14 cellular contexts compared by ENCODE assay signal in genomic region chr4:94472056-94472826, GRCh38. TPM values are rescaled to one million over a fixed set of nuclear protein-coding genes. Genes with fewer than 3 reads are reported as not detected.
DNase-seq lines count a peak whose midpoint lies in the region; ATAC-seq and TF ChIP-seq lines count a peak whose summit lies in the region.
"Had no signal": no experiment of that assay in that cellular context is flagged by ENCODE, and none has a peak within 500 bp of the region (broad histone marks: within the 10 kb centered on the region; RNA-seq: fewer than 3 reads in every experiment).

No MANE protein-coding gene starts in this region.

- H2AFZ ChIP-seq in PC-3 (ENCODE audit: low read length), result no peak overlapping the region

- TF ChIP-seq POLR2A in lower leg skin (IDR thresholded peaks at IDR 0.05) (no peak), adrenal gland (IDR thresholded peaks at IDR 0.05) (no peak)

- peak overlapping the region; percentile 17; the same call in 1 of the 2 replicates for H3K4me2 ChIP-seq in PC-3 (ENCODE audit: low read length)

- peaks cover 12% of the 10 kb centered on the region; the same call in 1 of the 2 replicates for H3K36me3 ChIP-seq in PC-3 (ENCODE audit: low read depth, low read length)
- no peaks in the 10 kb centered on the region for H3K36me3 ChIP-seq in adrenal gland (replicated peaks in 1 of 2)
- H3K36me3 ChIP-seq: upper lobe of left lung had no signal

- CTCF ChIA-PET in PC-3 (lab: Charles Lee), result no interaction called here

- DNase-seq in NCI-H345 (lab: John Stamatoyannopoulos, UW), result peak; percentile 34
- no peak for DNase-seq in NCI-H345 treated with DMSO at 0.1 percent for 48 hours (lab: John Stamatoyannopoulos, UW; ENCODE audit: unreplicated experiment)
- DNase-seq in PC-3, result peak; percentile 84
- DNase-seq in fibroblast of peridontal ligament (ENCODE audit: extremely low read depth), result peak; percentile 85
- peak; percentile 66 for DNase-seq in stromal cell of bone marrow (ENCODE audit: low read depth)
- DNase-seq in lower leg skin (ENCODE audit: low spot score in 2 of 2), result no peak
- DNase-seq in glutamatergic neuron, result no peak
- DNase-seq in adrenal gland, result no peak
- DNase-seq: activated CD4-positive, alpha-beta T cell treated with anti-CD3 and anti-CD28 coated beads, Interleukin-2, amount 50 U/mL, for 48 hours; amygdala; hippocampal formation; NCI-H1048; upper lobe of left lung had no signal

- H3K27me3 Mint-ChIP-seq in glutamatergic neuron (ENCODE audit: unreplicated experiment), result no peaks in the 10 kb centered on the region
- H3K27me3 Mint-ChIP-seq: natural killer cell treated with Interleukin-12 subunit alpha and Interleukin-12 subunit beta and Interleukin-15 and Interleukin-18, amount 100 ng/mL, for 72 hours had no signal

- POLR2A ChIA-PET in PC-3 (lab: Charles Lee; ENCODE audit: unreplicated experiment), result no interaction called here

- peaks cover 4% of the 10 kb centered on the region for H3K36me3 Mint-ChIP-seq in glutamatergic neuron (ENCODE audit: unreplicated experiment)
- H3K36me3 Mint-ChIP-seq: natural killer cell treated with Interleukin-12 subunit alpha and Interleukin-12 subunit beta and Interleukin-15 and Interleukin-18, amount 100 ng/mL, for 72 hours had no signal

- H3K27me3 ChIP-seq in PC-3 (ENCODE audit: low read length), result no peaks in the 10 kb centered on the region
- H3K27me3 ChIP-seq in adrenal gland, result no peaks in the 10 kb centered on the region
- H3K27me3 ChIP-seq: upper lobe of left lung had no signal

- no peak overlapping the region for H3K4me3 Mint-ChIP-seq in glutamatergic neuron (ENCODE audit: unreplicated experiment)
- H3K4me3 Mint-ChIP-seq: natural killer cell treated with Interleukin-12 subunit alpha and Interleukin-12 subunit beta and Interleukin-15 and Interleukin-18, amount 100 ng/mL, for 72 hours had no signal

- TF ChIP-seq CTCF in PC-3 (conservative IDR thresholded peaks at IDR 0.05; ENCODE audit: low read depth, low read length) (no peak), lower leg skin (IDR thresholded peaks at IDR 0.05) (no peak), glutamatergic neuron (IDR thresholded peaks at IDR 0.05; ENCODE audit: partially characterized antibody, unreplicated experiment) (no peak), adrenal gland (IDR thresholded peaks at IDR 0.05) (no peak)

- no peak overlapping the region for H3K9ac ChIP-seq in PC-3 (ENCODE audit: low read length)

- H3K9me3 ChIP-seq in PC-3 (ENCODE audit: low read length) (peaks cover 3% of the 10 kb centered on the region; the same call in 1 of the 2 replicates), adrenal gland (replicated peaks in 1 of 3) (no peaks in the 10 kb centered on the region)
- H3K9me3 ChIP-seq: upper lobe of left lung had no signal

- peaks cover 82% of the 10 kb centered on the region for H3K79me2 ChIP-seq in PC-3 (ENCODE audit: low read length)

- no peaks in the 10 kb centered on the region for H3F3A ChIP-seq in PC-3 (ENCODE audit: low read length, unreplicated experiment)

- intact Hi-C loops in PC-3 (cut with micrococcal nuclease) (loop anchor here (2.0 kb wide), 2 partner anchors 17 to 19 kb away; no protein-coding TSS in a partner anchor), lower leg skin (cut with DNase I; ENCODE audit: low total_unique reads) (no loop called here), adrenal gland (cut with DNase I) (no loop called here)

- H3K4me1 ChIP-seq in PC-3 (ENCODE audit: insufficient read depth, low read length) (peaks cover 31% of the 10 kb centered on the region), adrenal gland (replicated peaks in 1 of 2) (peaks cover 12 to 47% of the 10 kb centered on the region in 2 donors)

- H3K9me2 ChIP-seq in PC-3 (replicated peaks; ENCODE audit: low read length), result no peaks in the 10 kb centered on the region

- H3K9me3 Mint-ChIP-seq in glutamatergic neuron (ENCODE audit: unreplicated experiment), result peaks cover 3% of the 10 kb centered on the region
- H3K9me3 Mint-ChIP-seq: natural killer cell treated with Interleukin-12 subunit alpha and Interleukin-12 subunit beta and Interleukin-15 and Interleukin-18, amount 100 ng/mL, for 72 hours had no signal

- H3K27ac ChIP-seq in PC-3 (ENCODE audit: low read length), result peak overlapping the region; percentile 50
- H3K27ac ChIP-seq in adrenal gland, result peak overlapping the region in 1 of 5 donors; percentile 3
- H3K27ac ChIP-seq: upper lobe of left lung had no signal

- BruUV-seq in PC-3 (replicated peaks; lab: Mats Ljungman, UMichigan), result no TSS peak

- no peak overlapping the region for H3K4me3 ChIP-seq in PC-3 (ENCODE audit: low read length)
- H3K4me3 ChIP-seq in lower leg skin (ENCODE audit: low read depth, poor library complexity, severe bottlenecking), result no peak overlapping the region
- no peak overlapping the region for H3K4me3 ChIP-seq in adrenal gland
- H3K4me3 ChIP-seq: upper lobe of left lung had no signal

- 65 to 79% methylated on average over 5 of the region's 5 CpGs for WGBS in lower leg skin, 2 donors
- WGBS in adrenal gland, 4 donors, result 89 to 97% (median 94%) methylated on average over 5 of the region's 5 CpGs

- H3K4me1 Mint-ChIP-seq in glutamatergic neuron (ENCODE audit: low read depth, unreplicated experiment), result peaks cover 10% of the 10 kb centered on the region

- peak; percentile 93 for ATAC-seq in PC-3
- ATAC-seq: natural killer cell treated with Interleukin-12 subunit alpha and Interleukin-12 subunit beta and Interleukin-15 and Interleukin-18, amount 100 ng/mL, for 72 hours had no signal

- H3K27ac Mint-ChIP-seq in glutamatergic neuron (ENCODE audit: unreplicated experiment), result no peak overlapping the region
- H3K27ac Mint-ChIP-seq: natural killer cell treated with Interleukin-12 subunit alpha and Interleukin-12 subunit beta and Interleukin-15 and Interleukin-18, amount 100 ng/mL, for 72 hours had no signal

- H4K20me1 ChIP-seq in PC-3 (ENCODE audit: low read length), result no peaks in the 10 kb centered on the region

RNA-seq across cellular contexts. Expression of gene PDLIM5, which starts 20.5 kb away (rescaled TPM):
- total RNA-seq in PC-3 (2014; rRNA removed) (30.7 and 57.8 TPM in 2 replicates), lower leg skin (10 to 100 TPM; 65.8 to 81.4 (median 72.0) TPM), glutamatergic neuron (ENCODE audit: unreplicated experiment) (32.7 TPM), adrenal gland (100 to 1,000 TPM in 3 of 8 donors, 10 to 100 TPM in 5; 53.9 to 150 (median 84.0) TPM)
- polyA plus RNA-seq in adrenal gland, result 10 to 100 TPM; 26.2 to 92.4 (median 28.9) TPM

Comparison
In these comparisons a context has a peak if more than half of its experiments do, and no peak if none do; other contexts are left out.
1. DNase-seq: peak in NCI-H345 (single experiment), PC-3 (single experiment), fibroblast of peridontal ligament (single experiment) and stromal cell of bone marrow (single experiment); none in NCI-H345 treated with DMSO at 0.1 percent for 48 hours (single experiment), lower leg skin (0 of 2), glutamatergic neuron (single experiment) and adrenal gland (0 of 7).